ENCODE assay signal across 7 cellular contexts in genomic region chr21:33587792-33588484, GRCh38. TPM values are rescaled to one million over a fixed set of nuclear protein-coding genes. Genes with fewer than 3 reads are reported as not detected.
DNase-seq lines count a peak whose midpoint lies in the region; ATAC-seq, FAIRE-seq and TF ChIP-seq lines count a peak whose summit lies in the region.

No MANE protein-coding gene starts in this region.

- TF ChIP-seq CTCF in DOHH2 (IDR thresholded peaks at IDR 0.05; ENCODE audit: low read depth, low read length, poor library complexity, severe bottlenecking) = no peak
- no peak for TF ChIP-seq CTCF in HepG2 (CRISPR knock-in tag; IDR thresholded peaks at IDR 0.05)

- no peak for TF ChIP-seq POLR2A in HepG2 (IDR thresholded peaks at IDR 0.05; ENCODE audit: insufficient read depth in 1 of 2, low read depth in 2 of 2, low read length in 2 of 2)

- H3K9me2 ChIP-seq in DOHH2 (replicated peaks; ENCODE audit: control insufficient read depth, low read length) = no peaks in the 10 kb centered on the region

- intact Hi-C loops in HepG2 (cut with micrococcal nuclease; ENCODE audit: unreplicated experiment) = loop anchor here (5.0 kb wide), 1 partner anchor 46 kb away; the partner anchor contains the start of genes GART and SON

- TSS peak; percentile 51 for BruUV-seq in HepG2 (replicated peaks; lab: Mats Ljungman, UMichigan)

- CTCF ChIA-PET in HepG2 (lab: Yijun Ruan, JAX; ENCODE audit: low intra/inter-chr PET ratio, low total read pairs) = no interaction called here

- POLR2A ChIA-PET in HepG2 (lab: Yijun Ruan, JAX) = interaction anchor here (0.6 to 2.0 kb wide), 20 partner anchors 8 to 860 kb away, joined by 3 to 19 read pairs (median 5); partner anchors contain the start of genes DNAJC28, GART, SON and SYNJ1

- no peak for TF ChIP-seq RAD21 in HepG2 (CRISPR knock-in tag; IDR thresholded peaks at IDR 0.05)

- peak overlapping the region; percentile 39 for H3K27ac ChIP-seq in DOHH2 (ENCODE audit: low read depth, low read length)
- peak overlapping the region; percentile 86 for H3K27ac ChIP-seq in HepG2 (ENCODE audit: extremely low read length, insufficient read depth, low read length)

- H3K9me3 ChIP-seq in DOHH2 (ENCODE audit: control insufficient read depth, insufficient read depth, low read length) (no peaks in the 10 kb centered on the region), HepG2 (ENCODE audit: low read length) (no peaks in the 10 kb centered on the region)

- TF ChIP-seq EP300 in HepG2 (IDR thresholded peaks at IDR 0.05; ENCODE audit: low read depth in 2 of 2, low read length in 2 of 2) = no peak
- no peak for TF ChIP-seq EP300 in HepG2 (CRISPR knock-in tag; IDR thresholded peaks at IDR 0.05; ENCODE audit: borderline replicate concordance)

- peaks cover 33% of the 10 kb centered on the region for H3K79me2 ChIP-seq in DOHH2 (ENCODE audit: control insufficient read depth, low read length)
- H3K79me2 ChIP-seq in HepG2 (ENCODE audit: insufficient read depth, low read length) = peaks cover 38% of the 10 kb centered on the region

- peak overlapping the region; percentile 94 for H3K4me2 ChIP-seq in DOHH2 (ENCODE audit: low read length)
- H3K4me2 ChIP-seq in HepG2 (ENCODE audit: low read depth, low read length) = peak overlapping the region; percentile 94

- peak; percentile 41 for ATAC-seq in GM19025 (IDR thresholded peaks at IDR 0.05; ENCODE audit: low read depth, unreplicated experiment)
- ATAC-seq in HG03196 (IDR thresholded peaks at IDR 0.05; ENCODE audit: unreplicated experiment) = peak; percentile 27
- ATAC-seq in HepG2 = peak; percentile 26
- ATAC-seq in stimulated activated memory B cell treated with anti-CD40 and anti-IgM and Interleukin-4, amounts not matched to agents 10 μg/mL and 1 μg/mL and 100 μg/mL, for 72 hours = no peak

- in situ Hi-C loops in HepG2 (cut with HindIII; ENCODE audit: extremely low pct_ligation_motif_present, low pct_unique_long_range_greater_than_20kb) = no loop called here

- no peaks in the 10 kb centered on the region for H3K36me3 Mint-ChIP-seq in stimulated activated memory B cell treated with anti-CD40 and anti-IgM and Interleukin-4, amounts not matched to agents 10 μg/mL and 1 μg/mL and 100 μg/mL, for 72 hours

- H3K4me1 Mint-ChIP-seq in stimulated activated memory B cell treated with anti-CD40 and anti-IgM and Interleukin-4, amounts not matched to agents 10 μg/mL and 1 μg/mL and 100 μg/mL, for 72 hours = peaks cover 14% of the 10 kb centered on the region

- H3K9me3 Mint-ChIP-seq in stimulated activated memory B cell treated with anti-CD40 and anti-IgM and Interleukin-4, amounts not matched to agents 10 μg/mL and 1 μg/mL and 100 μg/mL, for 72 hours = no peaks in the 10 kb centered on the region

- H3K9ac ChIP-seq in HepG2 (ENCODE audit: insufficient read depth, low read depth, low read length) = peak overlapping the region; percentile 98

- peak overlapping the region; percentile 94 for H3K4me3 ChIP-seq in DOHH2 (ENCODE audit: low read length)
- peak overlapping the region; percentile 96 to 97 (median 97) for H3K4me3 ChIP-seq in HepG2 (replicated peaks in 1 of 3; ENCODE audit: insufficient read depth in 1 of 3, low read depth in 2 of 3, low read length in 3 of 3)

- H3K4me3 Mint-ChIP-seq in stimulated activated memory B cell treated with anti-CD40 and anti-IgM and Interleukin-4, amounts not matched to agents 10 μg/mL and 1 μg/mL and 100 μg/mL, for 72 hours = peak overlapping the region; percentile 91

- no peak for FAIRE-seq in HepG2 (lab: Jason Lieb, UNC)

- H3K4me1 ChIP-seq in DOHH2 (ENCODE audit: control insufficient read depth, low read length) = peaks cover 22% of the 10 kb centered on the region
- peaks cover 35% of the 10 kb centered on the region for H3K4me1 ChIP-seq in HepG2 (ENCODE audit: insufficient read depth, low read length)

- no peak overlapping the region for H2AFZ ChIP-seq in HepG2 (ENCODE audit: low read length)

- H4K20me1 ChIP-seq in DOHH2 (ENCODE audit: control insufficient read depth, insufficient read depth, low read depth, low read length) (no peaks in the 10 kb centered on the region), HepG2 (ENCODE audit: insufficient read depth, low read length) (no peaks in the 10 kb centered on the region)

- H3K36me3 ChIP-seq in DOHH2 (ENCODE audit: control insufficient read depth, low read length) (peaks cover 37% of the 10 kb centered on the region), HepG2 (replicated peaks in 1 of 2; ENCODE audit: control insufficient read depth in 1 of 2, insufficient read depth in 2 of 2, low read length in 2 of 2) (peaks cover 0 to 15% of the 10 kb centered on the region in 2 experiments; a peak in 1 of 5 replicates)

- peak; percentile 68 for DNase-seq in RPMI8226
- DNase-seq in dedifferentiated amniotic fluid mesenchymal stem cell (ENCODE audit: extremely low spot score) = peak; percentile 26
- no peak for DNase-seq in HepG2 (ENCODE audit: low spot score)

- peak overlapping the region; percentile 87 for H3K27ac Mint-ChIP-seq in stimulated activated memory B cell treated with anti-CD40 and anti-IgM and Interleukin-4, amounts not matched to agents 10 μg/mL and 1 μg/mL and 100 μg/mL, for 72 hours

- WGBS in HepG2 (ENCODE audit: low lambda C conversion rate) = 0% methylated on average over 18 of the region's 57 CpGs

- no peaks in the 10 kb centered on the region for H3K27me3 Mint-ChIP-seq in stimulated activated memory B cell treated with anti-CD40 and anti-IgM and Interleukin-4, amounts not matched to agents 10 μg/mL and 1 μg/mL and 100 μg/mL, for 72 hours

- H3K27me3 ChIP-seq in DOHH2 (ENCODE audit: control insufficient read depth, low read length) (no peaks in the 10 kb centered on the region), HepG2 (ENCODE audit: control insufficient read depth in 1 of 2, insufficient read depth in 2 of 2, low read length in 2 of 2) (no peaks in the 10 kb centered on the region; a peak in 1 of 5 replicates)

- peaks cover 12% of the 10 kb centered on the region for H3F3A ChIP-seq in DOHH2 (ENCODE audit: control insufficient read depth, insufficient read depth)

RNA-seq across cellular contexts. Expression of gene DONSON, which starts 0.5 kb away (rescaled TPM):
- 60.8 and 63.6 TPM in 2 replicates for total RNA-seq in HepG2 (2016; rRNA removed; fragmentation: Illumina TruSeq; extraction: Trizol)
- 19.3 and 25.7 TPM in 2 replicates for total RNA-seq in HepG2 (2016; cell fraction: cytosol; rRNA removed; fragmentation: Illumina TruSeq; extraction: Trizol; ENCODE audit: low read depth)
- total RNA-seq in HepG2 (2016; cell fraction: insoluble cytoplasmic fraction; rRNA removed; fragmentation: Illumina TruSeq; extraction: Trizol) = 63.7 and 64.8 TPM in 2 replicates
- 39.0 and 44.1 TPM in 2 replicates for total RNA-seq in HepG2 (2016; cell fraction: membrane; rRNA removed; fragmentation: Illumina TruSeq; extraction: Trizol)
- 49.7 and 57.4 TPM in 2 replicates for total RNA-seq in HepG2 (2016; cell fraction: nucleus; rRNA removed; fragmentation: Illumina TruSeq; extraction: Trizol)
- 23.8 and 35.4 TPM in 2 replicates for polyA plus RNA-seq in HepG2 (2011; rRNA removed)
- polyA plus RNA-seq in HepG2 (2011; cell fraction: cytosol; rRNA removed) = 14.5 and 16.8 TPM in 2 replicates
- 32.1 and 34.6 TPM in 2 replicates for polyA plus RNA-seq in HepG2 (2011; cell fraction: nucleus; rRNA removed)
- 27.0 and 35.7 TPM in 2 replicates for polyA plus RNA-seq in HepG2 (2012)
- 14.8 and 16.8 TPM in 2 replicates for polyA plus RNA-seq in HepG2 (2016; cell fraction: cytosol; fragmentation: Illumina TruSeq; extraction: Trizol; ENCODE audit: low read depth)
- polyA plus RNA-seq in HepG2 (2016; cell fraction: insoluble cytoplasmic fraction; fragmentation: Illumina TruSeq; extraction: Trizol; ENCODE audit: low read depth) = 70.4 and 76.8 TPM in 2 replicates
- 27.4 and 32.3 TPM in 2 replicates for polyA plus RNA-seq in HepG2 (2016; cell fraction: membrane; fragmentation: Illumina TruSeq; extraction: Trizol; ENCODE audit: low read depth)
- 91.6 and 102 TPM in 2 replicates for polyA plus RNA-seq in HepG2 (2016; cell fraction: nucleus; fragmentation: Illumina TruSeq; extraction: Trizol; ENCODE audit: insufficient read depth, low read depth)
- 21.0 and 36.0 TPM in 2 replicates for polyA minus RNA-seq in HepG2 (2011; rRNA and poly(A)+ RNA removed; ENCODE audit: low replicate concordance)
- polyA minus RNA-seq in HepG2 (2011; cell fraction: cytosol; rRNA and poly(A)+ RNA removed) = 14.6 and 17.7 TPM in 2 replicates
- 23.7 and 27.5 TPM in 2 replicates for polyA minus RNA-seq in HepG2 (2011; cell fraction: nucleus; rRNA and poly(A)+ RNA removed)

RNA-seq across cellular contexts. Expression of gene SON, which starts 45.1 kb away (rescaled TPM):
- total RNA-seq in HepG2 (2016; rRNA removed; fragmentation: Illumina TruSeq; extraction: Trizol) = 78.3 and 291 TPM in 2 replicates
- total RNA-seq in HepG2 (2016; cell fraction: cytosol; rRNA removed; fragmentation: Illumina TruSeq; extraction: Trizol; ENCODE audit: low read depth) = 8.5 and 9.3 TPM in 2 replicates
- 71.9 and 282 TPM in 2 replicates for total RNA-seq in HepG2 (2016; cell fraction: insoluble cytoplasmic fraction; rRNA removed; fragmentation: Illumina TruSeq; extraction: Trizol)
- total RNA-seq in HepG2 (2016; cell fraction: membrane; rRNA removed; fragmentation: Illumina TruSeq; extraction: Trizol) = 38.8 and 42.6 TPM in 2 replicates
- total RNA-seq in HepG2 (2016; cell fraction: nucleus; rRNA removed; fragmentation: Illumina TruSeq; extraction: Trizol) = 173 and 188 TPM in 2 replicates
- 60.8 and 61.3 TPM in 2 replicates for polyA plus RNA-seq in HepG2 (2011; rRNA removed)
- 27.3 and 38.0 TPM in 2 replicates for polyA plus RNA-seq in HepG2 (2011; cell fraction: cytosol; rRNA removed)
- 184 and 204 TPM in 2 replicates for polyA plus RNA-seq in HepG2 (2011; cell fraction: nucleus; rRNA removed)
- polyA plus RNA-seq in HepG2 (2012) = 121 and 128 TPM in 2 replicates
- 4.6 and 5.8 TPM in 2 replicates for polyA plus RNA-seq in HepG2 (2016; cell fraction: cytosol; fragmentation: Illumina TruSeq; extraction: Trizol; ENCODE audit: low read depth)
- 116 and 145 TPM in 2 replicates for polyA plus RNA-seq in HepG2 (2016; cell fraction: insoluble cytoplasmic fraction; fragmentation: Illumina TruSeq; extraction: Trizol; ENCODE audit: low read depth)
- 16.5 and 18.3 TPM in 2 replicates for polyA plus RNA-seq in HepG2 (2016; cell fraction: membrane; fragmentation: Illumina TruSeq; extraction: Trizol; ENCODE audit: low read depth)
- polyA plus RNA-seq in HepG2 (2016; cell fraction: nucleus; fragmentation: Illumina TruSeq; extraction: Trizol; ENCODE audit: insufficient read depth, low read depth) = 242 and 248 TPM in 2 replicates
- 192 and 202 TPM in 2 replicates for polyA minus RNA-seq in HepG2 (2011; rRNA and poly(A)+ RNA removed; ENCODE audit: low replicate concordance)
- polyA minus RNA-seq in HepG2 (2011; cell fraction: cytosol; rRNA and poly(A)+ RNA removed) = 80.6 and 107 TPM in 2 replicates
- polyA minus RNA-seq in HepG2 (2011; cell fraction: nucleus; rRNA and poly(A)+ RNA removed) = 280 and 289 TPM in 2 replicates

RNA-seq across cellular contexts. Expression of gene GART, which starts 46.0 kb away (rescaled TPM):
- total RNA-seq in HepG2 (2016; rRNA removed; fragmentation: Illumina TruSeq; extraction: Trizol) = 109 and 151 TPM in 2 replicates
- total RNA-seq in HepG2 (2016; cell fraction: cytosol; rRNA removed; fragmentation: Illumina TruSeq; extraction: Trizol; ENCODE audit: low read depth) = 31.1 and 36.8 TPM in 2 replicates
- total RNA-seq in HepG2 (2016; cell fraction: insoluble cytoplasmic fraction; rRNA removed; fragmentation: Illumina TruSeq; extraction: Trizol) = 113 and 146 TPM in 2 replicates
- total RNA-seq in HepG2 (2016; cell fraction: membrane; rRNA removed; fragmentation: Illumina TruSeq; extraction: Trizol) = 32.8 and 39.5 TPM in 2 replicates
- total RNA-seq in HepG2 (2016; cell fraction: nucleus; rRNA removed; fragmentation: Illumina TruSeq; extraction: Trizol) = 90.9 and 99.5 TPM in 2 replicates
- polyA plus RNA-seq in HepG2 (2011; rRNA removed) = 17.7 and 17.9 TPM in 2 replicates
- 9.6 and 13.2 TPM in 2 replicates for polyA plus RNA-seq in HepG2 (2011; cell fraction: cytosol; rRNA removed)
- 19.9 and 27.1 TPM in 2 replicates for polyA plus RNA-seq in HepG2 (2011; cell fraction: nucleus; rRNA removed)
- polyA plus RNA-seq in HepG2 (2012) = 50.5 and 59.0 TPM in 2 replicates
- 4.4 and 5.6 TPM in 2 replicates for polyA plus RNA-seq in HepG2 (2016; cell fraction: cytosol; fragmentation: Illumina TruSeq; extraction: Trizol; ENCODE audit: low read depth)
- polyA plus RNA-seq in HepG2 (2016; cell fraction: insoluble cytoplasmic fraction; fragmentation: Illumina TruSeq; extraction: Trizol; ENCODE audit: low read depth) = 99.4 and 99.8 TPM in 2 replicates
- polyA plus RNA-seq in HepG2 (2016; cell fraction: membrane; fragmentation: Illumina TruSeq; extraction: Trizol; ENCODE audit: low read depth) = 8.6 and 10.6 TPM in 2 replicates
- polyA plus RNA-seq in HepG2 (2016; cell fraction: nucleus; fragmentation: Illumina TruSeq; extraction: Trizol; ENCODE audit: insufficient read depth, low read depth) = 70.2 and 73.8 TPM in 2 replicates
- polyA minus RNA-seq in HepG2 (2011; rRNA and poly(A)+ RNA removed; ENCODE audit: low replicate concordance) = 15.8 and 35.7 TPM in 2 replicates
- 21.5 and 23.0 TPM in 2 replicates for polyA minus RNA-seq in HepG2 (2011; cell fraction: cytosol; rRNA and poly(A)+ RNA removed)
- polyA minus RNA-seq in HepG2 (2011; cell fraction: nucleus; rRNA and poly(A)+ RNA removed) = 73.8 and 95.2 TPM in 2 replicates

RNA-seq across cellular contexts. Expression of gene CRYZL1, which starts 53.6 kb away (rescaled TPM):
- total RNA-seq in HepG2 (2016; rRNA removed; fragmentation: Illumina TruSeq; extraction: Trizol) = 20.3 and 25.9 TPM in 2 replicates
- 5.2 and 7.4 TPM in 2 replicates for total RNA-seq in HepG2 (2016; cell fraction: cytosol; rRNA removed; fragmentation: Illumina TruSeq; extraction: Trizol; ENCODE audit: low read depth)
- total RNA-seq in HepG2 (2016; cell fraction: insoluble cytoplasmic fraction; rRNA removed; fragmentation: Illumina TruSeq; extraction: Trizol) = 16.8 and 18.9 TPM in 2 replicates
- total RNA-seq in HepG2 (2016; cell fraction: membrane; rRNA removed; fragmentation: Illumina TruSeq; extraction: Trizol) = 8.0 and 10.8 TPM in 2 replicates
- 21.2 and 22.0 TPM in 2 replicates for total RNA-seq in HepG2 (2016; cell fraction: nucleus; rRNA removed; fragmentation: Illumina TruSeq; extraction: Trizol)
- polyA plus RNA-seq in HepG2 (2011; rRNA removed) = 27.7 and 29.9 TPM in 2 replicates
- 7.0 and 10.2 TPM in 2 replicates for polyA plus RNA-seq in HepG2 (2011; cell fraction: cytosol; rRNA removed)
- polyA plus RNA-seq in HepG2 (2011; cell fraction: nucleus; rRNA removed) = 39.4 and 46.1 TPM in 2 replicates
- polyA plus RNA-seq in HepG2 (2012) = 19.7 and 20.7 TPM in 2 replicates
- 5.9 and 7.3 TPM in 2 replicates for polyA plus RNA-seq in HepG2 (2016; cell fraction: cytosol; fragmentation: Illumina TruSeq; extraction: Trizol; ENCODE audit: low read depth)
- polyA plus RNA-seq in HepG2 (2016; cell fraction: insoluble cytoplasmic fraction; fragmentation: Illumina TruSeq; extraction: Trizol; ENCODE audit: low read depth) = 21.3 and 22.3 TPM in 2 replicates
- 5.9 and 6.0 TPM in 2 replicates for polyA plus RNA-seq in HepG2 (2016; cell fraction: membrane; fragmentation: Illumina TruSeq; extraction: Trizol; ENCODE audit: low read depth)
- 28.2 and 41.4 TPM in 2 replicates for polyA plus RNA-seq in HepG2 (2016; cell fraction: nucleus; fragmentation: Illumina TruSeq; extraction: Trizol; ENCODE audit: insufficient read depth, low read depth)
- polyA minus RNA-seq in HepG2 (2011; rRNA and poly(A)+ RNA removed; ENCODE audit: low replicate concordance) = 6.0 and 23.4 TPM in 2 replicates
- 5.8 and 7.4 TPM in 2 replicates for polyA minus RNA-seq in HepG2 (2011; cell fraction: cytosol; rRNA and poly(A)+ RNA removed)
- polyA minus RNA-seq in HepG2 (2011; cell fraction: nucleus; rRNA and poly(A)+ RNA removed) = 58.7 and 70.7 TPM in 2 replicates

RNA-seq across cellular contexts. Expression of gene ITSN1, which starts 54.4 kb away (rescaled TPM):
- total RNA-seq in HepG2 (2016; rRNA removed; fragmentation: Illumina TruSeq; extraction: Trizol) = 20.9 and 26.1 TPM in 2 replicates
- 7.4 and 8.4 TPM in 2 replicates for total RNA-seq in HepG2 (2016; cell fraction: cytosol; rRNA removed; fragmentation: Illumina TruSeq; extraction: Trizol; ENCODE audit: low read depth)
- total RNA-seq in HepG2 (2016; cell fraction: insoluble cytoplasmic fraction; rRNA removed; fragmentation: Illumina TruSeq; extraction: Trizol) = 19.4 and 27.9 TPM in 2 replicates
- 12.5 and 13.9 TPM in 2 replicates for total RNA-seq in HepG2 (2016; cell fraction: membrane; rRNA removed; fragmentation: Illumina TruSeq; extraction: Trizol)
- total RNA-seq in HepG2 (2016; cell fraction: nucleus; rRNA removed; fragmentation: Illumina TruSeq; extraction: Trizol) = 28.9 and 34.6 TPM in 2 replicates
- polyA plus RNA-seq in HepG2 (2011; rRNA removed) = 32.2 and 33.8 TPM in 2 replicates
- polyA plus RNA-seq in HepG2 (2011; cell fraction: cytosol; rRNA removed) = 17.7 and 19.5 TPM in 2 replicates
- 77.2 and 113 TPM in 2 replicates for polyA plus RNA-seq in HepG2 (2011; cell fraction: nucleus; rRNA removed)
- 17.9 and 21.0 TPM in 2 replicates for polyA plus RNA-seq in HepG2 (2012)
- 2.1 and 2.2 TPM in 2 replicates for polyA plus RNA-seq in HepG2 (2016; cell fraction: cytosol; fragmentation: Illumina TruSeq; extraction: Trizol; ENCODE audit: low read depth)
- 19.9 and 26.2 TPM in 2 replicates for polyA plus RNA-seq in HepG2 (2016; cell fraction: insoluble cytoplasmic fraction; fragmentation: Illumina TruSeq; extraction: Trizol; ENCODE audit: low read depth)
- polyA plus RNA-seq in HepG2 (2016; cell fraction: membrane; fragmentation: Illumina TruSeq; extraction: Trizol; ENCODE audit: low read depth) = 5.9 and 7.6 TPM in 2 replicates
- 54.1 and 57.5 TPM in 2 replicates for polyA plus RNA-seq in HepG2 (2016; cell fraction: nucleus; fragmentation: Illumina TruSeq; extraction: Trizol; ENCODE audit: insufficient read depth, low read depth)
- 30.7 and 84.5 TPM in 2 replicates for polyA minus RNA-seq in HepG2 (2011; rRNA and poly(A)+ RNA removed; ENCODE audit: low replicate concordance)
- 12.0 and 17.5 TPM in 2 replicates for polyA minus RNA-seq in HepG2 (2011; cell fraction: cytosol; rRNA and poly(A)+ RNA removed)
- polyA minus RNA-seq in HepG2 (2011; cell fraction: nucleus; rRNA and poly(A)+ RNA removed) = 48.5 and 64.6 TPM in 2 replicates
